10 cellular contexts compared by ENCODE assay signal in the genomic region with DNA sequence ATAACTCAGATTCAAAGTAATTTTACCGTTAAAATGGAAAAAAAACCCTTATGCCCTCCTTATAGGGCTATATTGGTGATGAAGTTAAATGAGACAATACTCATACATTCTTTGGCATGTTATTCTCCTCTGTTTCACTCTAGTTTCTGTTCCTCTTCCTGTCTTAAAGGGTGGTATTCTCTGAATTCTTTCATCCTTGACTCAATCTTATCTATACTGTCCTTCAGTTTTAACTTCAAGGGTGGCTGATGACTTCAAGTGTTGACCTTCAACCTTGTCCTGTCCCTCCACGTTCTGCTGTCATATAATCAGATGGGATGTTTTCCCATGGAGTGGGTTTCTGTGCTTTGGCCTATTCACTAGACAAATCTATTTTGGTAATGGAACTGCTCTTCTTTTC. TPM values are rescaled to one million over a fixed set of nuclear protein-coding genes. Genes with fewer than 3 reads are reported as not detected.
DNase-seq lines count a peak whose midpoint lies in the region; ATAC-seq lines count a peak whose summit lies in the region.
"Had no signal": no experiment of that assay in that cellular context is flagged by ENCODE, and none has a peak within 500 bp of the region (broad histone marks: within the 10 kb centered on the region; RNA-seq: fewer than 3 reads in every experiment).

No MANE protein-coding gene starts in this region.

- peak; percentile 98 for ATAC-seq in GM18870 (IDR thresholded peaks at IDR 0.05; ENCODE audit: unreplicated experiment)
- peak; percentile 90 for ATAC-seq in GM21529 (IDR thresholded peaks at IDR 0.05; ENCODE audit: unreplicated experiment)
- peak; percentile 87 for ATAC-seq in HG03108 (IDR thresholded peaks at IDR 0.05; ENCODE audit: unreplicated experiment)
- peak; percentile 21 for ATAC-seq in effector memory CD8-positive, alpha-beta T cell (replicated peaks)

- H3K4me1 Mint-ChIP-seq in effector memory CD8-positive, alpha-beta T cell (ENCODE audit: low read depth in 2 of 2), result no peaks in the 10 kb centered on the region

- no peak for DNase-seq in effector memory CD8-positive, alpha-beta T cell
- DNase-seq in putamen (ENCODE audit: low spot score) (no peak), DMS79 (lab: John Stamatoyannopoulos, UW) (no peak), ureter (ENCODE audit: low spot score) (no peak), HuH-7 (ENCODE audit: low spot score) (no peak)
- DNase-seq: activated CD4-positive, alpha-beta T cell treated with anti-CD3 and anti-CD28 coated beads for 48 hours; DND-41 had no signal

- H3K27ac Mint-ChIP-seq in effector memory CD8-positive, alpha-beta T cell, result no peak overlapping the region

- H3K4me3 Mint-ChIP-seq in effector memory CD8-positive, alpha-beta T cell, result no peak overlapping the region

- H3K36me3 Mint-ChIP-seq in effector memory CD8-positive, alpha-beta T cell (ENCODE audit: insufficient read depth), result no peaks in the 10 kb centered on the region

- no peaks in the 10 kb centered on the region for H3K9me3 Mint-ChIP-seq in effector memory CD8-positive, alpha-beta T cell

- H3K27me3 Mint-ChIP-seq in effector memory CD8-positive, alpha-beta T cell, result no peaks in the 10 kb centered on the region

RNA-seq across cellular contexts. Expression of a gene that starts 44.0 kb away (rescaled TPM):
- 25.0 TPM for total RNA-seq in ureter

Comparison
In these comparisons a context has a peak if more than half of its experiments do, and no peak if none do; other contexts are left out.
1. ATAC-seq: peak in every context shown above with its lines; median percentile 98 in GM18870; 90 in GM21529; 87 in HG03108; 21 in effector memory CD8-positive, alpha-beta T cell.